ENCODE assay signal across 10 cellular contexts in the genomic region with DNA sequence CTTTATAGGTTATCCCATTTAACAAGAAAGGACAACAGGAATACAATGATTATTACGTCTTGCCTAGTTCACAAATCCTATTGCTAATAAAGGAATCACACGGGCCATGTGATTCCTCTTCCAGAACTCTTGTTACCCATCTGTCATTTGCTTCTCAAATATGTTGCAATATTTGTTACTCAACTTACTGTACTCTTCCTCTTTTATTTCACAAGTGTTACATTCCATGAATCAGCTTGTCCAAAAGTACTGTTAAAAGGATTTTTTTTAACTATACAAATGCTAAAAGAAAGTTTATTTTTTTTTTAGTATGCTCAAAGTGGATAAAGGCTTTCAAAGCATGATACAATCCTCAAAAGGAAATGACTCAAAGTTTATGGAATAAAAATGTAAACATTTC. TPM values are rescaled to one million over a fixed set of nuclear protein-coding genes. Genes with fewer than 3 reads are reported as not detected.
A peak's percentile ranks its signal among the peaks of the same experiment; 100 is the strongest.
DNase-seq lines count a peak whose midpoint lies in the region; ATAC-seq, FAIRE-seq and TF ChIP-seq lines count a peak whose summit lies in the region.
"Had no signal": no experiment of that assay in that cellular context is flagged by ENCODE, and none has a peak within 500 bp of the region (broad histone marks: within the 10 kb centered on the region; RNA-seq: fewer than 3 reads in every experiment).

No MANE protein-coding gene starts in this region.

- no peak for TF ChIP-seq POLR2A in H54 (IDR thresholded peaks at IDR 0.05; ENCODE audit: low read depth, low read length)

- no CpG with 5 or more reads among the region's 2 CpGs for WGBS in neuronal stem cell (ENCODE audit: extremely low coverage in 2 of 2, insufficient read length in 2 of 2, insufficient replicate concordance in 1 of 2), 2 donors

- H3K27ac Mint-ChIP-seq in T-cell = no peak overlapping the region
- H3K27ac Mint-ChIP-seq: nephron had no signal

- ATAC-seq in Panc1 (no peak), GM19324 (IDR thresholded peaks at IDR 0.05; ENCODE audit: low FRiP score, unreplicated experiment) (no peak), T-cell (replicated peaks in 1 of 4) (no peak)

- no peak overlapping the region for H3K4ac ChIP-seq in neuronal stem cell (ENCODE audit: low read length)

- H3K27ac ChIP-seq in Panc1 (ENCODE audit: low read length) = no peak overlapping the region
- no peak overlapping the region for H3K27ac ChIP-seq in neuronal stem cell (replicated peaks; ENCODE audit: low read length)

- no peak overlapping the region for H3K23ac ChIP-seq in neuronal stem cell (ENCODE audit: low read depth, low read length, poor library complexity)

- no peak overlapping the region for H4K91ac ChIP-seq in neuronal stem cell (ENCODE audit: low read depth, low read length, poor library complexity)

- H3K4me3 Mint-ChIP-seq in T-cell = no peak overlapping the region
- H3K4me3 Mint-ChIP-seq: nephron had no signal

- no peak overlapping the region for H3K4me2 ChIP-seq in neuronal stem cell (ENCODE audit: insufficient read depth, low read length, poor library complexity, severe bottlenecking)

- H3K9me3 ChIP-seq in Panc1 (ENCODE audit: control insufficient read depth, insufficient read depth, low read depth, low read length) = peaks cover 6% of the 10 kb centered on the region; the same call in 1 of the 2 replicates
- no peaks in the 10 kb centered on the region for H3K9me3 ChIP-seq in neuronal stem cell (replicated peaks in 1 of 2; ENCODE audit: control insufficient read depth in 2 of 2, insufficient read depth in 1 of 2, low read depth in 1 of 2, low read length in 2 of 2)

- no peak overlapping the region for H4K8ac ChIP-seq in neuronal stem cell (ENCODE audit: low read depth, low read length)

- H3K36me3 ChIP-seq in Panc1 (ENCODE audit: control insufficient read depth, insufficient read depth, low read length) (no peaks in the 10 kb centered on the region), neuronal stem cell (replicated peaks in 1 of 2; ENCODE audit: control insufficient read depth in 2 of 2, insufficient read depth in 2 of 2, low read length in 2 of 2) (no peaks in the 10 kb centered on the region)

- H3K4me1 Mint-ChIP-seq in T-cell = no peaks in the 10 kb centered on the region

- H2AK5ac ChIP-seq in neuronal stem cell (ENCODE audit: low read depth, low read length) = no peak overlapping the region

- DNase-seq in H54 (ENCODE audit: insufficient read length, low spot score) (no peak), Panc1 (ENCODE audit: low read depth, low spot score) (peak; percentile 38), fibroblast of peridontal ligament (ENCODE audit: extremely low read depth) (peak; percentile 90), skeletal muscle cell (ENCODE audit: low read depth) (peak; percentile 77), T-cell (no peak), anterior cingulate cortex (lab: John Stamatoyannopoulos, UW) (no peak), neuronal stem cell (ENCODE audit: low spot score) (no peak)
- DNase-seq: activated naive CD4-positive, alpha-beta T cell treated with Interleukin-2 at 50 U/mL for 16 hours had no signal

- H2AFZ ChIP-seq in neuronal stem cell (ENCODE audit: low read length) = no peak overlapping the region

- H3K79me1 ChIP-seq in neuronal stem cell (ENCODE audit: low read depth, low read length) = no peaks in the 10 kb centered on the region

- H2BK5ac ChIP-seq in neuronal stem cell (ENCODE audit: low read length) = no peak overlapping the region

- H3K4me1 ChIP-seq in Panc1 (ENCODE audit: control insufficient read depth, insufficient read depth, low read length) (no peaks in the 10 kb centered on the region; the same call in 1 of the 2 replicates), neuronal stem cell (ENCODE audit: control insufficient read depth in 2 of 2, insufficient read depth in 1 of 2, low read depth in 1 of 2, low read length in 2 of 2) (peaks cover 1 to 3% of the 10 kb centered on the region in 2 donors)

- POLR2A ChIA-PET in Panc1 (lab: Charles Lee) (no interaction called here), T-cell (lab: Charles Lee) (no interaction called here)

- H3K27me3 Mint-ChIP-seq in T-cell = no peaks in the 10 kb centered on the region

- no peak overlapping the region for H3K9ac ChIP-seq in neuronal stem cell (ENCODE audit: low read depth, low read length, poor library complexity)

- H3K18ac ChIP-seq in neuronal stem cell (ENCODE audit: low read length) = no peak overlapping the region

- H3K9me3 Mint-ChIP-seq in T-cell = no peaks in the 10 kb centered on the region
- H3K9me3 Mint-ChIP-seq: nephron had no signal

- no TSS peak for BruUV-seq in Panc1 (replicated peaks; lab: Mats Ljungman, UMichigan)

- no peak overlapping the region for H2BK120ac ChIP-seq in neuronal stem cell (ENCODE audit: low read depth, low read length)

- CTCF ChIA-PET in Panc1 (lab: Charles Lee) = no interaction called here
- CTCF ChIA-PET in T-cell (lab: Charles Lee) = no interaction called here

- intact Hi-C loops in Panc1 (cut with micrococcal nuclease; ENCODE audit: unreplicated experiment) = no loop called here

- H3K27me3 ChIP-seq in Panc1 (ENCODE audit: control insufficient read depth, insufficient read depth, low read length) = no peaks in the 10 kb centered on the region; the same call in 1 of the 2 replicates
- no peaks in the 10 kb centered on the region for H3K27me3 ChIP-seq in neuronal stem cell (ENCODE audit: control insufficient read depth in 3 of 3, insufficient read depth in 3 of 3, low read depth in 1 of 3, low read length in 3 of 3)

- H3K36me3 Mint-ChIP-seq in T-cell = no peaks in the 10 kb centered on the region

- no peak for TF ChIP-seq CTCF in Panc1 (IDR thresholded peaks at IDR 0.05)

- no peak overlapping the region for H3K4me3 ChIP-seq in Panc1 (ENCODE audit: low read depth in 2 of 2, low read length in 2 of 2)
- H3K4me3 ChIP-seq in skeletal muscle cell (ENCODE audit: low read depth, low read length) = no peak overlapping the region
- H3K4me3 ChIP-seq in neuronal stem cell (ENCODE audit: low read length in 2 of 2) = no peak overlapping the region

- no peak overlapping the region for H2BK15ac ChIP-seq in neuronal stem cell (ENCODE audit: low read length)

- H2BK12ac ChIP-seq in neuronal stem cell (ENCODE audit: low read length) = no peak overlapping the region

- in situ Hi-C loops in Panc1 (cut with HindIII; ENCODE audit: low pct_unique_long_range_greater_than_20kb, low sequenced_read_pairs) = no loop called here

- H3K14ac ChIP-seq in neuronal stem cell (ENCODE audit: low read length) = no peak overlapping the region

- FAIRE-seq in H54 (lab: Jason Lieb, UNC) = peak; percentile 62

RNA-seq across cellular contexts. Expression of gene CD36, which starts 3.9 kb away (rescaled TPM):
- total RNA-seq in Panc1 (2021; ENCODE audit: unreplicated experiment) = 0.46 TPM
- polyA plus RNA-seq in Panc1 (2012; ENCODE audit: insufficient read length) = 0.27 TPM
- total RNA-seq in T-cell = under 1 TPM in 4 of 5 donors, not detected in 1; 0.32 to 0.70 (median 0.42) TPM
- 0.14 TPM for polyA plus RNA-seq in neuronal stem cell (2013, experiment 1 of 2)
- polyA plus RNA-seq in neuronal stem cell (2013, experiment 2 of 2) = 0.08 TPM

Comparison
In these comparisons a context has a peak if more than half of its experiments do, and no peak if none do; other contexts are left out.
1. DNase-seq: peak in Panc1 (single experiment), fibroblast of peridontal ligament (single experiment) and skeletal muscle cell (single experiment); none in H54 (single experiment), T-cell (0 of 34), anterior cingulate cortex (0 of 58) and neuronal stem cell (single experiment).